ENCODE assay signal across 9 cellular contexts in genomic region chr20:31691646-31692275, GRCh38. TPM values are rescaled to one million over a fixed set of nuclear protein-coding genes. Genes with fewer than 3 reads are reported as not detected.
DNase-seq lines count a peak whose midpoint lies in the region; ATAC-seq, FAIRE-seq and TF ChIP-seq lines count a peak whose summit lies in the region.
"Had no signal": no experiment of that assay in that cellular context is flagged by ENCODE, and none has a peak within 500 bp of the region (broad histone marks: within the 10 kb centered on the region; RNA-seq: fewer than 3 reads in every experiment).

No MANE protein-coding gene starts in this region.

- CTCF ChIA-PET in Calu3 (lab: Charles Lee): interaction anchor here (0.7 to 2.8 kb wide), 7 partner anchors 13 to 31 kb away, joined by 3 to 21 read pairs (median 5); partner anchors contain the start of gene BCL2L1

- H3K27ac ChIP-seq in SJCRH30: peak overlapping the region; percentile 23
- peak overlapping the region; percentile 1 to 70 for H3K27ac ChIP-seq in kidney (ENCODE audit: low read depth in 2 of 2, low read length in 2 of 2)
- H3K27ac ChIP-seq in pancreas: no peak overlapping the region

- H3K4me1 ChIP-seq in SJCRH30: peaks cover 46% of the 10 kb centered on the region
- H3K4me1 ChIP-seq in kidney (ENCODE audit: control insufficient read depth in 1 of 2, insufficient read depth in 1 of 2, low read depth in 1 of 2, low read length in 2 of 2): peaks cover 24 to 30% of the 10 kb centered on the region in 2 donors
- H3K4me1 ChIP-seq in pancreas: peaks cover 3 to 9% (median 5%) of the 10 kb centered on the region in 3 donors

- peak overlapping the region; percentile 48 for H3K4me3 Mint-ChIP-seq in Calu3 (ENCODE audit: low read depth, unreplicated experiment)

- peaks cover 78% of the 10 kb centered on the region for H3K4me1 Mint-ChIP-seq in Calu3 (ENCODE audit: low read depth, unreplicated experiment)

- H3K27me3 ChIP-seq in SJCRH30 (no peaks in the 10 kb centered on the region), pancreas (no peaks in the 10 kb centered on the region)

- H3K9me3 Mint-ChIP-seq in Calu3 (ENCODE audit: low read depth, unreplicated experiment): no peaks in the 10 kb centered on the region

- intact Hi-C loops in Calu3 (cut with micrococcal nuclease; ENCODE audit: unreplicated experiment) (no loop called here), kidney (cut with DNase I) (no loop called here), pancreas (cut with DNase I) (no loop called here)

- H3K9me3 ChIP-seq in SJCRH30 (replicated peaks) (no peaks in the 10 kb centered on the region), kidney (ENCODE audit: control insufficient read depth in 1 of 2, low read length in 2 of 2) (no peaks in the 10 kb centered on the region), pancreas (no peaks in the 10 kb centered on the region)

- peaks cover 99% of the 10 kb centered on the region for H3K36me3 Mint-ChIP-seq in Calu3 (ENCODE audit: insufficient read depth, unreplicated experiment)

- 74 to 76% methylated on average over 1 of the region's 1 CpG for WGBS in pancreas, 2 donors

- DNase-seq in Calu3 (no peak), SJCRH30 (peak; percentile 63 to 81), kidney (no peak), dermis blood vessel endothelial cell (no peak), HuH-7 (ENCODE audit: low spot score) (no peak), NCI-H2081 (lab: John Stamatoyannopoulos, UW) (no peak), pancreas (no peak)
- DNase-seq: activated T-cell treated with anti-CD3 and anti-CD28 coated beads, Interleukin-2, amount 50 U/mL, for 1 hour had no signal

- no peak overlapping the region for H3K9ac ChIP-seq in kidney (ENCODE audit: low read length in 2 of 2)

- TF ChIP-seq CTCF in Calu3 (IDR thresholded peaks at IDR 0.05; ENCODE audit: unreplicated experiment) (no peak), kidney (IDR thresholded peaks at IDR 0.05; ENCODE audit: borderline replicate concordance, extremely low read depth, insufficient read depth) (no peak), pancreas (IDR thresholded peaks at IDR 0.05) (no peak)

- FAIRE-seq in kidney (lab: Jason Lieb, UNC) (no peak), pancreas (lab: Jason Lieb, UNC) (no peak)

- ATAC-seq in GM21447 (IDR thresholded peaks at IDR 0.05; ENCODE audit: unreplicated experiment) (peak; percentile 73), pancreas (no peak)

- H3K36me3 ChIP-seq in SJCRH30: peaks cover 11% of the 10 kb centered on the region
- peaks cover 11 to 26% of the 10 kb centered on the region in 2 donors for H3K36me3 ChIP-seq in kidney (ENCODE audit: control insufficient read depth in 1 of 2, insufficient read depth in 2 of 2, low read length in 2 of 2)
- H3K36me3 ChIP-seq in pancreas: no peaks in the 10 kb centered on the region

- H3K27me3 Mint-ChIP-seq in Calu3 (ENCODE audit: unreplicated experiment): no peaks in the 10 kb centered on the region

- peak overlapping the region; percentile 82 for H3K27ac Mint-ChIP-seq in Calu3 (ENCODE audit: unreplicated experiment)

- BruUV-seq in Calu3 (replicated peaks; lab: Mats Ljungman, UMichigan): no TSS peak

- H3K4me3 ChIP-seq in SJCRH30 (no peak overlapping the region), kidney (ENCODE audit: low read length in 2 of 2) (no peak overlapping the region), pancreas (no peak overlapping the region)

RNA-seq across cellular contexts. Expression of gene BCL2L1, which starts 30.9 kb away (rescaled TPM):
- 290 and 321 TPM in 2 replicates for total RNA-seq in Calu3 (2022)
- total RNA-seq in SJCRH30 (2014; rRNA removed; shearing (Covaris generic)): 33.1 and 33.4 TPM in 2 replicates
- 139 TPM for total RNA-seq in kidney
- polyA plus RNA-seq in kidney (ENCODE audit: insufficient read depth, low read depth, low replicate concordance): 132 TPM
- total RNA-seq in dermis blood vessel endothelial cell: 46.1 and 62.9 TPM in 2 replicates
- total RNA-seq in pancreas: 10 to 100 TPM; 27.3 to 59.8 (median 40.0) TPM
- polyA plus RNA-seq in pancreas: 10 to 100 TPM; 40.8 to 55.5 TPM

RNA-seq across cellular contexts. Expression of gene TPX2, which starts 47.3 kb away (rescaled TPM):
- total RNA-seq in Calu3 (2022) (157 and 179 TPM in 2 replicates), kidney (1.4 TPM), dermis blood vessel endothelial cell (16.5 and 81.7 TPM in 2 replicates), pancreas (1 to 10 TPM in 1 of 6 donors, under 1 TPM in 4, not detected in 1; 0.20 to 1.5 (median 0.79) TPM)
- total RNA-seq in SJCRH30 (2014; rRNA removed; shearing (Covaris generic)): 237 and 240 TPM in 2 replicates
- polyA plus RNA-seq in kidney (ENCODE audit: insufficient read depth, low read depth, low replicate concordance) (0.47 TPM), pancreas (under 1 TPM; 0.04 to 0.12 TPM)

RNA-seq across cellular contexts. Expression of gene COX4I2, which starts 54.0 kb away (rescaled TPM):
- total RNA-seq in Calu3 (2022): not detected in 2 replicates
- total RNA-seq in SJCRH30 (2014; rRNA removed; shearing (Covaris generic)): not detected in 2 replicates
- total RNA-seq in kidney: 1.3 TPM
- 6.9 TPM for polyA plus RNA-seq in kidney (ENCODE audit: insufficient read depth, low read depth, low replicate concordance)
- total RNA-seq in dermis blood vessel endothelial cell: not detected in 2 replicates
- under 1 TPM in 5 of 6 donors, not detected in 1; 0.28 to 0.94 (median 0.60) TPM for total RNA-seq in pancreas
- polyA plus RNA-seq in pancreas: 1 to 10 TPM; 3.7 to 7.8 TPM

Comparison
In these comparisons a context has a peak if more than half of its experiments do, and no peak if none do; other contexts are left out.
1. DNase-seq: peak in SJCRH30 (2 of 2); none in Calu3 (single experiment), kidney (single experiment), dermis blood vessel endothelial cell (single experiment), HuH-7 (single experiment), NCI-H2081 (0 of 2) and pancreas (0 of 6).
2. H3K27ac ChIP-seq: peak in SJCRH30 (single experiment) and kidney (2 of 2); none in pancreas (0 of 4).